17 cellular contexts compared by ENCODE assay signal in the genomic region with DNA sequence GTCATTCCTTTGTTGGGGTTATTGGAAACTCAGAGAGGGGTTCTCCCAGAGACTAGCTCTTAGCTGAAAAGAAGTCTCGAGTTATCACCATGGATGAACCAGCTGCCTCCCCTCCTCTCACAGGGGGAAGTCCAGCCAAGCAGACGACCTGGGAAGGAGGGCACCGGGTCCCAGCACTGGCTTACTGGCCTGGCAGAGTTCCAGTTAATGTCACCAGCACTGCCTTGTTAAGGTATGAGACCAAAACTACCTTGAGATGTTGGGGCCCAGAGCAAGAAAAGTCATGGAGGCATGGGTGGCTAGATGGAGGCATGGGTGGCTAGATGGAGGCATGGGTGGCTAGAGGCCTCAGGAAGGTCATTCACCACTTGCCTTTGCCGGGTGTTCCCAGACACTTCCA.
DNase-seq lines count a peak whose midpoint lies in the region; ATAC-seq and TF ChIP-seq lines count a peak whose summit lies in the region.
"Had no signal": no experiment of that assay in that cellular context is flagged by ENCODE, and none has a peak within 500 bp of the region (broad histone marks: within the 10 kb centered on the region; RNA-seq: fewer than 3 reads in every experiment).

No MANE protein-coding gene starts in this region.

- H4K20me1 ChIP-seq in HCT116 (ENCODE audit: insufficient read depth) (no peaks in the 10 kb centered on the region), smooth muscle cell (ENCODE audit: low read depth) (no peaks in the 10 kb centered on the region)

- peaks cover 16% of the 10 kb centered on the region for H3F3A ChIP-seq in smooth muscle cell (ENCODE audit: low read depth)

- TF ChIP-seq RAD21 in HCT116 (IDR thresholded peaks at IDR 0.05; ENCODE audit: low read depth) = no peak

- H2AFZ ChIP-seq in HCT116 (ENCODE audit: low read depth, low read length, poor library complexity, severe bottlenecking) = no peak overlapping the region
- no peak overlapping the region for H2AFZ ChIP-seq in smooth muscle cell (ENCODE audit: low read depth)
- H2AFZ ChIP-seq: GM23338 had no signal

- CTCF ChIA-PET in HCT116 (lab: Charles Lee) = interaction anchor here (0.7 to 4.0 kb wide), 2 partner anchors 14 kb away, joined by 4 to 22 read pairs; no protein-coding TSS in a partner anchor

- H3K79me2 ChIP-seq in HCT116 (ENCODE audit: insufficient read depth, low read length) = no peaks in the 10 kb centered on the region
- H3K79me2 ChIP-seq in smooth muscle cell (ENCODE audit: low read depth) = no peaks in the 10 kb centered on the region

- no peak for TF ChIP-seq POLR2A in HCT116 (IDR thresholded peaks at IDR 0.05; ENCODE audit: borderline replicate concordance, extremely low read depth, insufficient read depth, insufficient read length)

- in situ Hi-C loops in brain microvascular endothelial cell (cut with HindIII; ENCODE audit: low pct_ligation_motif_present, low sequenced_read_pairs) = no loop called here

- H3K27me3 ChIP-seq in HCT116 (ENCODE audit: insufficient read depth, low read length) (no peaks in the 10 kb centered on the region), brain microvascular endothelial cell (replicated peaks) (no peaks in the 10 kb centered on the region), lower lobe of right lung (ENCODE audit: low read depth) (no peaks in the 10 kb centered on the region), smooth muscle cell (ENCODE audit: low read depth) (no peaks in the 10 kb centered on the region)

- no TSS peak for BruUV-seq in HCT116 (replicated peaks; lab: Mats Ljungman, UMichigan)

- TF ChIP-seq CTCF in HCT116 (IDR thresholded peaks at IDR 0.05 in 2 of 3, conservative IDR thresholded peaks at IDR 0.05 in 1 of 3; ENCODE audit: borderline replicate concordance in 1 of 3, insufficient read depth in 1 of 3, low read depth in 2 of 3, low read length in 2 of 3) (no peak), brain microvascular endothelial cell (IDR thresholded peaks at IDR 0.05; ENCODE audit: low read depth, low read length, missing control alignments) (no peak), lower lobe of right lung (IDR thresholded peaks at IDR 0.05) (no peak), smooth muscle cell (IDR thresholded peaks at IDR 0.05; ENCODE audit: borderline replicate concordance, insufficient read depth, poor library complexity, severe bottlenecking) (no peak)

- DNase-seq in HCT116 (ENCODE audit: low read depth, low spot score) (no peak), brain microvascular endothelial cell (no peak), lower lobe of right lung (no peak), smooth muscle cell (lab: John Stamatoyannopoulos, UW; ENCODE audit: unreplicated experiment) (no peak), AG20443 (ENCODE audit: low spot score) (no peak), NCI-H748 treated with DMSO at 0.1 percent for 48 hours (lab: John Stamatoyannopoulos, UW) (no peak)
- DNase-seq: central memory CD4-positive, alpha-beta T cell; effector memory CD4-positive, alpha-beta T cell; Karpas-422; mesendoderm; NCI-H1048; NCI-H2029 treated with DMSO at 0.1 percent for 48 hours; NCI-H510A; stimulated activated CD4-positive, alpha-beta T cell treated with anti-CD3 and anti-CD28 coated beads, Interleukin-15, amount 100 ng/mL, for 24 hours had no signal

- H3K4me2 ChIP-seq in HCT116 (ENCODE audit: low read length) (peak overlapping the region; percentile 60), smooth muscle cell (peak overlapping the region; percentile 73)
- H3K4me2 ChIP-seq: GM23338 had no signal

- RAD21 ChIA-PET in HCT116 (lab: Charles Lee; ENCODE audit: low non-redundant PET in 1 of 2, low total read pairs in 2 of 2, uncharacterized antibody in 2 of 2, unreplicated experiment in 2 of 2) = interaction anchor here (0.6 to 2.9 kb wide), 2 partner anchors 14 to 37 kb away, joined by 3 to 7 read pairs; no protein-coding TSS in a partner anchor

- ATAC-seq in HCT116 (no peak), lower lobe of right lung (no peak), HG03196 (IDR thresholded peaks at IDR 0.05; ENCODE audit: unreplicated experiment) (no peak)
- ATAC-seq: GM23338 had no signal

- intact Hi-C loops in HCT116 (cut with micrococcal nuclease) = loop anchor here (5.0 to 10.0 kb wide), 2 partner anchors 73 to 980 kb away; no protein-coding TSS in a partner anchor
- intact Hi-C loops in lower lobe of right lung (cut with DNase I) = no loop called here

- WGBS in smooth muscle cell (ENCODE audit: low lambda C conversion rate) = 97% methylated on average over 4 of the region's 4 CpGs

- no peaks in the 10 kb centered on the region for H3K9me3 ChIP-seq in HCT116 (ENCODE audit: control insufficient read depth in 1 of 2, insufficient read depth in 1 of 2, low read depth in 1 of 2, low read length in 2 of 2)
- no peaks in the 10 kb centered on the region for H3K9me3 ChIP-seq in lower lobe of right lung
- H3K9me3 ChIP-seq in smooth muscle cell (replicated peaks; ENCODE audit: low read depth) = no peaks in the 10 kb centered on the region
- H3K9me3 ChIP-seq: thoracic aorta had no signal

- no peaks in the 10 kb centered on the region for H3K9me2 ChIP-seq in HCT116 (ENCODE audit: insufficient read depth)

- no peak overlapping the region for H3K4me3 ChIP-seq in HCT116 (replicated peaks in 1 of 2; ENCODE audit: low read depth in 1 of 2, low read length in 2 of 2)
- no peak overlapping the region for H3K4me3 ChIP-seq in brain microvascular endothelial cell (ENCODE audit: low read depth, low read length)
- no peak overlapping the region for H3K4me3 ChIP-seq in lower lobe of right lung
- H3K4me3 ChIP-seq in smooth muscle cell = no peak overlapping the region
- H3K4me3 ChIP-seq: GM23338, thoracic aorta had no signal

- H3K36me3 ChIP-seq in HCT116 (ENCODE audit: control insufficient read depth in 1 of 2, insufficient read depth in 2 of 2, low read length in 2 of 2) = no peaks in the 10 kb centered on the region
- H3K36me3 ChIP-seq in brain microvascular endothelial cell (replicated peaks) = no peaks in the 10 kb centered on the region
- H3K36me3 ChIP-seq in lower lobe of right lung = no peaks in the 10 kb centered on the region
- no peaks in the 10 kb centered on the region for H3K36me3 ChIP-seq in smooth muscle cell (ENCODE audit: low read depth)
- H3K36me3 ChIP-seq: thoracic aorta had no signal

- peaks cover 76 to 82% of the 10 kb centered on the region in 2 experiments for H3K4me1 ChIP-seq in HCT116 (ENCODE audit: control insufficient read depth in 1 of 2, insufficient read depth in 2 of 2, low read length in 2 of 2)
- H3K4me1 ChIP-seq in lower lobe of right lung = peaks cover 31% of the 10 kb centered on the region
- H3K4me1 ChIP-seq in smooth muscle cell (ENCODE audit: low read depth) = peaks cover 3% of the 10 kb centered on the region

- POLR2A ChIA-PET in HCT116 (lab: Charles Lee) = no interaction called here

- H3K9ac ChIP-seq in HCT116 (ENCODE audit: low read length) (peak overlapping the region; percentile 50), smooth muscle cell (ENCODE audit: low read depth) (peak overlapping the region; percentile 82)

- H3K27ac ChIP-seq in HCT116 (ENCODE audit: low read depth, low read length) = peak overlapping the region; percentile 96
- peak overlapping the region; percentile 84 for H3K27ac ChIP-seq in brain microvascular endothelial cell
- peak overlapping the region; percentile 72 for H3K27ac ChIP-seq in lower lobe of right lung
- H3K27ac ChIP-seq in smooth muscle cell (ENCODE audit: low read depth) = peak overlapping the region; percentile 98
- H3K27ac ChIP-seq: thoracic aorta had no signal

TF ChIP-seq in HCT116, 20 proteins besides CTCF, POLR2A, EP300 and RAD21:
- TF ChIP-seq CEBPB (IDR thresholded peaks at IDR 0.05; ENCODE audit: low read depth) = no peak
- no peak for TF ChIP-seq ELF1 (IDR thresholded peaks at IDR 0.05; ENCODE audit: borderline replicate concordance, low read depth)
- no peak for TF ChIP-seq EGR1 (IDR thresholded peaks at IDR 0.05; ENCODE audit: low read depth)
- TF ChIP-seq TCF7L2 (IDR thresholded peaks at IDR 0.05; ENCODE audit: borderline replicate concordance, extremely low read depth, insufficient read depth, insufficient read length) = no peak
- TF ChIP-seq, protein P1, sequence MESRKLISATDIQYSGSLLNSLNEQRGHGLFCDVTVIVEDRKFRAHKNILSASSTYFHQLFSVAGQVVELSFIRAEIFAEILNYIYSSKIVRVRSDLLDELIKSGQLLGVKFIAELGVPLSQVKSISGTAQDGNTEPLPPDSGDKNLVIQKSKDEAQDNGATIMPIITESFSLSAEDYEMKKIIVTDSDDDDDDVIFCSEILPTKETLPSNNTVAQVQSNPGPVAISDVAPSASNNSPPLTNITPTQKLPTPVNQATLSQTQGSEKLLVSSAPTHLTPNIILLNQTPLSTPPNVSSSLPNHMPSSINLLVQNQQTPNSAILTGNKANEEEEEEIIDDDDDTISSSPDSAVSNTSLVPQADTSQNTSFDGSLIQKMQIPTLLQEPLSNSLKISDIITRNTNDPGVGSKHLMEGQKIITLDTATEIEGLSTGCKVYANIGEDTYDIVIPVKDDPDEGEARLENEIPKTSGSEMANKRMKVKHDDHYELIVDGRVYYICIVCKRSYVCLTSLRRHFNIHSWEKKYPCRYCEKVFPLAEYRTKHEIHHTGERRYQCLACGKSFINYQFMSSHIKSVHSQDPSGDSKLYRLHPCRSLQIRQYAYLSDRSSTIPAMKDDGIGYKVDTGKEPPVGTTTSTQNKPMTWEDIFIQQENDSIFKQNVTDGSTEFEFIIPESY (IDR thresholded peaks at IDR 0.05; ENCODE audit: extremely low read depth, insufficient replicate concordance, low read length) = no peak
